ENCODE assay signal across 14 cellular contexts in the genomic region with DNA sequence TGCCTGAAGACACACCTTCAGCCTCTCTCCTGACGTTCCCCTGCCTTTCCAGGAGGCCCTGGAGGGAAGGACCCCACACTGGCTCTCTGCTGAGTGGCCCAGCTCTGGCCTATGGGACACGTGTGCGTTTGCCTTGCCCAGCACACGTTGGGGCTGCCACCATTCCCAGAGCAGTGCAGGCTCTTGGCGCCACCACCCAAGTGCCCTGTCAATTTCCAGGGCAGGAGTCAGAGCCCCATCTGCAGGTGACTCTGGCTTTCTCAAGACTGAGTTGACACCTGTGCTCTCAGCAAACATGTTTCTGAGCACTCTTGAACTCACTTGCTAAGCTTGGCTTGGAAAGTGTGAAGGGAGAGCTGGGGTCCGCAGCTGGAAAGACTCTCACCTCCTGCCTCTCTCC. TPM values are rescaled to one million over a fixed set of nuclear protein-coding genes. Genes with fewer than 3 reads are reported as not detected.
DNase-seq lines count a peak whose midpoint lies in the region; ATAC-seq and TF ChIP-seq lines count a peak whose summit lies in the region.
"Had no signal": no experiment of that assay in that cellular context is flagged by ENCODE, and none has a peak within 500 bp of the region (broad histone marks: within the 10 kb centered on the region; RNA-seq: fewer than 3 reads in every experiment).

No MANE protein-coding gene starts in this region.

- H3K9me3 ChIP-seq in RWPE2 (ENCODE audit: severe bottlenecking) (no peaks in the 10 kb centered on the region), mucosa of descending colon (no peaks in the 10 kb centered on the region)

- in situ Hi-C loops in GM13976 (cut with MboI; ENCODE audit: low sequenced_read_pairs, unreplicated experiment) = loop anchor here (5.0 kb wide), 1 partner anchor 72 kb away; no protein-coding TSS in a partner anchor

- H3K27ac ChIP-seq in RWPE2 (ENCODE audit: poor library complexity, severe bottlenecking) = no peak overlapping the region
- H3K27ac ChIP-seq: parathyroid adenoma, PC-9 had no signal

- H3K4me3 ChIP-seq in RWPE2 (ENCODE audit: severe bottlenecking) (no peak overlapping the region), mucosa of descending colon (no peak overlapping the region)
- H3K4me3 ChIP-seq: PC-9 had no signal

- H3K27me3 ChIP-seq in RWPE2 (ENCODE audit: insufficient read depth, poor library complexity, severe bottlenecking) = peaks cover 48% of the 10 kb centered on the region

- H3K4me1 ChIP-seq in RWPE2 (ENCODE audit: insufficient read depth, poor library complexity, severe bottlenecking) (peaks cover 20% of the 10 kb centered on the region), mucosa of descending colon (ENCODE audit: low read depth) (peaks cover 17% of the 10 kb centered on the region)

- ATAC-seq in RWPE2 (ENCODE audit: low read depth) (peak; percentile 33; the same call in 2 of the 3 replicates), mucosa of descending colon (peak; percentile 49), HG02885 (IDR thresholded peaks at IDR 0.05; ENCODE audit: poor library complexity, unreplicated experiment) (no peak)

- H3K36me3 ChIP-seq in RWPE2 (ENCODE audit: low read depth) (no peaks in the 10 kb centered on the region), mucosa of descending colon (ENCODE audit: low read depth) (peaks cover 5% of the 10 kb centered on the region)

- TF ChIP-seq CTCF in GM13976 (IDR thresholded peaks at IDR 0.05; ENCODE audit: borderline replicate concordance, control extremely low read depth, extremely low read depth, insufficient read depth, missing control alignments) (peak; percentile 39), RWPE2 (IDR thresholded peaks at IDR 0.05; ENCODE audit: poor library complexity, severe bottlenecking) (peak; percentile 26), mucosa of descending colon (IDR thresholded peaks at IDR 0.05) (no peak)

- intact Hi-C loops in mucosa of descending colon (cut with DNase I, micrococcal nuclease) = loop anchor here in 1 of 2 donors (10.0 kb wide), 1 partner anchor 91 kb away; no protein-coding TSS in a partner anchor

- DNase-seq in activated CD4-positive, alpha-beta T cell treated with anti-CD3 and anti-CD28 coated beads for 48 hours = peak; percentile 48
- DNase-seq in activated CD4-positive, alpha-beta T cell treated with anti-CD3 and anti-CD28 coated beads, Interleukin-2, amount 50 U/mL, for 48 hours = no peak
- DNase-seq in GM13976 (ENCODE audit: low spot score) = no peak
- no peak for DNase-seq in RWPE2 (ENCODE audit: low spot score)
- DNase-seq in mucosa of descending colon = peak in 2 of 3 donors; percentile 69 to 71
- no peak for DNase-seq in foreskin melanocyte
- DNase-seq in stimulated activated CD4-positive, alpha-beta T cell treated with anti-CD3 and anti-CD28 coated beads, Interleukin-1b, Interleukin-23, amount 100 ng/mL, for 48 hours = no peak
- DNase-seq: activated CD4-positive, alpha-beta T cell treated with anti-CD3 and anti-CD28 coated beads for 4 hours; erythroblast; KBM-7; NCI-H2081; PC-9 had no signal

RNA-seq across cellular contexts. Expression of a gene that starts 4.7 kb away (rescaled TPM):
- total RNA-seq in mucosa of descending colon = 10 to 100 TPM; 28.8 to 55.8 (median 36.5) TPM
- total RNA-seq: PC-9 had no signal

Comparison
In these comparisons a context has a peak if more than half of its experiments do, and no peak if none do; other contexts are left out.
1. DNase-seq: peak in activated CD4-positive, alpha-beta T cell treated with anti-CD3 and anti-CD28 coated beads for 48 hours (single experiment) and mucosa of descending colon (2 of 3); none in activated CD4-positive, alpha-beta T cell treated with anti-CD3 and anti-CD28 coated beads, Interleukin-2, amount 50 U/mL, for 48 hours (0 of 2), GM13976 (single experiment), RWPE2 (single experiment), foreskin melanocyte (single experiment) and stimulated activated CD4-positive, alpha-beta T cell treated with anti-CD3 and anti-CD28 coated beads, Interleukin-1b, Interleukin-23, amount 100 ng/mL, for 48 hours (single experiment).